Comparison of ENCODE assay signal across 26 cellular contexts in the genomic region with DNA sequence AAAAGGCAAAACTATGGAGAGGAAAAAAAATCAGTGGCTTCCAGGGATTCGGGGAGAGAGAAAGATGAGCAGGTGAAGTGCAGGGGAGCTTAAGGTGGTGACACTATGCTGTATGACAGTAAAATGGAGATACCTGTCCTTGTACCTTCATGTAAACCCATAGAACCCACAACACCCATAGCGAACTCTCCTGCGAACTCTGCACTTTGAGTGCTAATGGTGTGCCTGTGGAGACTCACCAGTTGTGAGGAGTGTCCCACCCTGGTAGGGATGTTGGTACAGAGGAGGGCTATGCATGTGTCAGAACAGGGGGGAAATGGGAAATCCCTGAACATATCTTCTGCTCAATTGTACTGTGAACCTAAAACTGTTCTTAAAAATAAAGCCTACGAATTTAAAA. TPM values are rescaled to one million over a fixed set of nuclear protein-coding genes. Genes with fewer than 3 reads are reported as not detected.
"Had no signal": no experiment of that assay in that cellular context is flagged by ENCODE, and none has a peak within 500 bp of the region (broad histone marks: within the 10 kb centered on the region; RNA-seq: fewer than 3 reads in every experiment).

No MANE protein-coding gene starts in this region.

- H3K27ac ChIP-seq: ascending aorta, body of pancreas, KMS-11, SK-N-MC had no signal

- H3K4me3 ChIP-seq: ascending aorta, body of pancreas, MG63, SK-N-MC had no signal

- ATAC-seq: activated CD8-positive, alpha-beta T cell treated with anti-CD3 and anti-CD28 coated beads for 36 hours; activated naive CD4-positive, alpha-beta T cell treated with anti-CD3 and anti-CD28 coated beads, Interleukin-2, amount 50 U/mL, for 72 hours; activated naive CD8-positive, alpha-beta T cell treated with anti-CD3 and anti-CD28 coated beads, Interleukin-2, amount 50 U/mL, for 24 hours; body of pancreas; T-cell had no signal

- H3K27me3 ChIP-seq: ascending aorta, body of pancreas, MG63 had no signal

- H3K9me3 ChIP-seq: body of pancreas, MG63 had no signal

- H3K4me1 ChIP-seq: ascending aorta, body of pancreas had no signal

- H3K36me3 ChIP-seq: ascending aorta, MG63 had no signal

- DNase-seq: activated CD4-positive, alpha-beta T cell treated with anti-CD3 and anti-CD28 coated beads for 4 hours; activated CD8-positive, alpha-beta T cell treated with anti-CD3 and anti-CD28 coated beads for 36 hours; activated naive CD4-positive, alpha-beta T cell treated with Interleukin-2 at 50 U/mL for 16 hours; activated naive CD8-positive, alpha-beta T cell treated with anti-CD3 and anti-CD28 coated beads, Interleukin-2, amount 50 U/mL, for 24 hours; activated T-cell treated with anti-CD3 and anti-CD28 coated beads for 4 hours; amniotic stem cell; MG63; NCI-H1105; NCI-H1436; NCI-H1694 treated with DMSO at 0.1 percent for 48 hours; NCI-H2029 treated with DMSO at 0.1 percent for 48 hours; NCI-H345; NCI-H510A; NCI-H526 treated with DMSO at 0.1 percent for 48 hours; NCI-H82; SIG-M5; T-cell; T-helper 2 cell; T1000 had no signal

RNA-seq across cellular contexts. Expression of a gene that starts 42.8 kb away (rescaled TPM):
- total RNA-seq: activated CD8-positive, alpha-beta T cell treated with anti-CD3 and anti-CD28 coated beads for 36 hours; activated naive CD4-positive, alpha-beta T cell treated with anti-CD3 and anti-CD28 coated beads, Interleukin-2, amount 50 U/mL, for 72 hours; ascending aorta; body of pancreas; OCI-LY7; RPMI7951; T-cell had no signal
